ENCODE assay signal across 24 cellular contexts in the genomic region with DNA sequence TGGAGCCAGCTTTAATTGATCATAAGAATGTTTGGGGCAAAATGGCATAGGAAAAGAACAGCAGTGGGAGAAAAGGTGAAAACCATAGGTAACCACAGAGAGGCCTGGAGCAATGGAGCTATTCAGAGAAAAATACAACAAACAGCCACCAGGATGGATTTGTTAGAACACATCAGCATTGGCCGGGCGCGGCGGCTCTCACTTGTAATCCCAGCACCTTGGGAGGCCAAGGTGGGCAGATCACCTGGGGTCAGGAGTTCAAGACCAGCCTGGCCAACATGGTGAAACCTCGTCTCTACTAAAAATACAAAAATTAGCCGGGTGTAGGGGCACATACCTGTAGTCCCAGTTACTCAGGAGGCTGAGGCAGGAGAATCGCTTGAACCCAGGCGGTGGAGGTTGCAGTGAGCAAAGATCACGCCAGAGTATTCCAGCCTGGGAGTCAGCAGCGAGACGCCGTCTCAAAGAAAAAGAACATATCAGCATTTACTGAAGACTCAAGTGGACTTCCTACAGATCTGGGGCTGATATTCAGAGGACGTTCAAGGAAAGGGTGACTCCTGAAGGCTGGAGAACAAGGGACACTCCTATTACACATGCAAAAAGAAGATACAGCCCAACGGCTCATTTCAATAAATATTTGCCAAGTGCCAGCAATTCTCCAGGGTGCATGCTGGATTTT.
"Had no signal": no experiment of that assay in that cellular context is flagged by ENCODE, and none has a peak within 500 bp of the region (broad histone marks: within the 10 kb centered on the region; RNA-seq: fewer than 3 reads in every experiment).

No MANE protein-coding gene starts in this region.

- H3K4me3 ChIP-seq: breast epithelium, lung, mucosa of descending colon, stomach, tibial artery had no signal

- FAIRE-seq: endometrium, frontal cortex had no signal

- H3K4me1 Mint-ChIP-seq: activated naive CD8-positive, alpha-beta T cell treated with anti-CD3 and anti-CD28 coated beads, Interleukin-2, amount 50 U/mL, for 24 hours; stimulated activated memory B cell treated with anti-CD40 and anti-IgM and Interleukin-4, amounts not matched to agents 10 μg/mL and 1 μg/mL and 100 μg/mL, for 72 hours had no signal

- H3K9me3 ChIP-seq: breast epithelium, mucosa of descending colon, stomach, tibial artery had no signal

- H3K27me3 Mint-ChIP-seq: activated naive CD8-positive, alpha-beta T cell treated with anti-CD3 and anti-CD28 coated beads, Interleukin-2, amount 50 U/mL, for 24 hours; natural killer cell treated with Interleukin-12 subunit alpha and Interleukin-12 subunit beta and Interleukin-15 and Interleukin-18, amount 100 ng/mL, for 72 hours; stimulated activated memory B cell treated with anti-CD40 and anti-IgM and Interleukin-4, amounts not matched to agents 10 μg/mL and 1 μg/mL and 100 μg/mL, for 72 hours had no signal

- DNase-seq: activated CD4-positive, alpha-beta T cell treated with anti-CD3 and anti-CD28 coated beads for 4 hours; activated CD4-positive, alpha-beta T cell treated with anti-CD3 and anti-CD28 coated beads, Interleukin-2, amount 50 U/mL, for 4 hours; activated gamma-delta T cell; activated naive CD4-positive, alpha-beta T cell treated with anti-CD3 and anti-CD28 coated beads, Interleukin-2, amount 50 U/mL, for 16 hours; activated naive CD8-positive, alpha-beta T cell treated with anti-CD3 and anti-CD28 coated beads, Interleukin-2, amount 50 U/mL, for 24 hours; activated T-cell treated with anti-CD3 and anti-CD28 coated beads, Interleukin-2, amount 50 U/mL, for 72 hours; central memory CD4-positive, alpha-beta T cell; dermis blood vessel endothelial cell; effector CD4-positive, alpha-beta T cell; kidney glomerular epithelial cell; mesendoderm; mucosa of descending colon; right cardiac atrium; stimulated activated CD4-positive, alpha-beta T cell treated with anti-CD3 and anti-CD28 coated beads, Interleukin-2, amount 100 ng/mL, for 48 hours; stomach; tibial artery had no signal

- H3K27me3 ChIP-seq: breast epithelium, stomach, tibial artery had no signal

- H3K27ac ChIP-seq: breast epithelium, epithelial cell of prostate, stomach, tibial artery had no signal

- H3K27ac Mint-ChIP-seq: activated naive CD8-positive, alpha-beta T cell treated with anti-CD3 and anti-CD28 coated beads, Interleukin-2, amount 50 U/mL, for 24 hours; activated T-cell treated with anti-CD3 and anti-CD28 coated beads, Interleukin-2, amount 50 U/mL, for 72 hours; natural killer cell treated with Interleukin-12 subunit alpha and Interleukin-12 subunit beta and Interleukin-15 and Interleukin-18, amount 100 ng/mL, for 72 hours; stimulated activated memory B cell treated with anti-CD40 and anti-IgM and Interleukin-4, amounts not matched to agents 10 μg/mL and 1 μg/mL and 100 μg/mL, for 72 hours had no signal

- H3K4me1 ChIP-seq: breast epithelium, tibial artery had no signal

- H3K9me3 Mint-ChIP-seq: activated naive CD8-positive, alpha-beta T cell treated with anti-CD3 and anti-CD28 coated beads, Interleukin-2, amount 50 U/mL, for 24 hours; activated T-cell treated with anti-CD3 and anti-CD28 coated beads, Interleukin-2, amount 50 U/mL, for 72 hours; natural killer cell treated with Interleukin-12 subunit alpha and Interleukin-12 subunit beta and Interleukin-15 and Interleukin-18, amount 100 ng/mL, for 72 hours; stimulated activated memory B cell treated with anti-CD40 and anti-IgM and Interleukin-4, amounts not matched to agents 10 μg/mL and 1 μg/mL and 100 μg/mL, for 72 hours had no signal

- ATAC-seq: activated naive CD8-positive, alpha-beta T cell treated with anti-CD3 and anti-CD28 coated beads, Interleukin-2, amount 50 U/mL, for 24 hours; activated T-cell treated with anti-CD3 and anti-CD28 coated beads, Interleukin-2, amount 50 U/mL, for 72 hours; left lobe of liver; mucosa of descending colon; natural killer cell treated with Interleukin-12 subunit alpha and Interleukin-12 subunit beta and Interleukin-15 and Interleukin-18, amount 100 ng/mL, for 72 hours; right cardiac atrium; stimulated activated memory B cell treated with anti-CD40 and anti-IgM and Interleukin-4, amounts not matched to agents 10 μg/mL and 1 μg/mL and 100 μg/mL, for 72 hours had no signal

- H3K4me3 Mint-ChIP-seq: activated naive CD8-positive, alpha-beta T cell treated with anti-CD3 and anti-CD28 coated beads, Interleukin-2, amount 50 U/mL, for 24 hours; activated T-cell treated with anti-CD3 and anti-CD28 coated beads, Interleukin-2, amount 50 U/mL, for 72 hours; natural killer cell treated with Interleukin-12 subunit alpha and Interleukin-12 subunit beta and Interleukin-15 and Interleukin-18, amount 100 ng/mL, for 72 hours; stimulated activated memory B cell treated with anti-CD40 and anti-IgM and Interleukin-4, amounts not matched to agents 10 μg/mL and 1 μg/mL and 100 μg/mL, for 72 hours had no signal
